ENCODE assay signal across 1 cellular context in the genomic region with DNA sequence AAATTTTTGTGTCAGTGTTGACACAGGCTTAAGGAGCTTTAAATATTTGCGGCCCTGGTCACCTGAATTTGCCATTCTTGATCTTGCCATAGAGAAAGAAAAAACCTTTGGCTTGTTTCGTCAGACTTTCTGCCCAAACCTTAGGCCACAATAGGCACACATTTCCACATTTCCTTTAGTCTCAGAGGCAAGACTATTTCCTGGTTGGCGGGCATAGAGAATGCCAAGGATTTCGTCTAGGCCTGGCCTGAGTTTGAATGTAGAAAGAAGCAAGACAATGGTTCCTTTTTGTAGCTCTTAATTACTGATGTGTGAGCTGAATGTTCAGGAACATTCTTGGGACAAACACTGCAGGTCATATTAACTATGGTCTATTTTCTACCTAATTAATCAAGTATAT.
TF ChIP-seq lines count a peak whose summit lies in the region.

No MANE protein-coding gene starts in this region.

TF ChIP-seq in GM23338, 12 proteins besides CTCF, POLR2A, EP300 and RAD21 (continued from another document):
- no peak for TF ChIP-seq REST (IDR thresholded peaks at IDR 0.05; ENCODE audit: unreplicated experiment)
- TF ChIP-seq CREB1 (CRISPR knock-in tag; IDR thresholded peaks at IDR 0.05; ENCODE audit: low read depth): no peak
- TF ChIP-seq ZNF114 (CRISPR knock-in tag; IDR thresholded peaks at IDR 0.05): no peak
- TF ChIP-seq STAT1 (IDR thresholded peaks at IDR 0.05; ENCODE audit: unreplicated experiment): no peak
- no peak for TF ChIP-seq EZH2 (IDR thresholded peaks at IDR 0.05; ENCODE audit: low read depth, unreplicated experiment)
- TF ChIP-seq ZNF462 (CRISPR knock-in tag; IDR thresholded peaks at IDR 0.05): no peak
- no peak for TF ChIP-seq POLR2AphosphoS5 (IDR thresholded peaks at IDR 0.05; ENCODE audit: low read depth)
- TF ChIP-seq EZH2phosphoT487 (IDR thresholded peaks at IDR 0.05; ENCODE audit: unreplicated experiment): no peak
TF ChIP-seq in GM23338: peak in this region for 0.
